In the genomic region with DNA sequence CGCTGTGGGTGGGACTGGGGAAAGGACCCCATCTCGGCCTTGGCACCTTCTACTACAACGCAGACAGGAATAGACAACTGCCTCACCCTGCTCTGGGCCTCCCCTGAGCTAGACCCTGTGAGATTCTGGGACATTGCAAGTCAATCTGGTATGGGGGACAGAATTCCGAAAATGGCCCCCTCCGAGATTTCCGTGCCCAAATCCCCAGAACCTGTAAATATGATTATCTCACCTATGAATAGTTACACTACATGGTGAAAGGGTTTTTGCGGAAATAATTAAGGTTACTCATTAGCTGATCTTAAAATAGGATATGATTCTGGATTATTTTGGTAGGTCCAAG, we compare ENCODE assay signal across 8 cellular contexts. TPM values are rescaled to one million over a fixed set of nuclear protein-coding genes. Genes with fewer than 3 reads are reported as not detected.
DNase-seq lines count a peak whose midpoint lies in the region; ATAC-seq and TF ChIP-seq lines count a peak whose summit lies in the region.

No MANE protein-coding gene starts in this region.

- intact Hi-C loops in mucosa of descending colon (cut with DNase I, micrococcal nuclease) = no loop called here

- H3K36me3 ChIP-seq in HUES64 (ENCODE audit: insufficient read depth, low read length) = peaks cover 3% of the 10 kb centered on the region; the same call in 1 of the 2 replicates
- H3K36me3 ChIP-seq in mucosa of descending colon (ENCODE audit: low read depth) = no peaks in the 10 kb centered on the region

- H3K27ac Mint-ChIP-seq in central memory CD8-positive, alpha-beta T cell (ENCODE audit: low read depth) = peak overlapping the region; percentile 99

- TF ChIP-seq CTCF in 22Rv1 (IDR thresholded peaks at IDR 0.05) = no peak
- no peak for TF ChIP-seq CTCF in mucosa of descending colon (IDR thresholded peaks at IDR 0.05)

- H3K4me3 Mint-ChIP-seq in central memory CD8-positive, alpha-beta T cell = peak overlapping the region; percentile 99

- 25% methylated on average over 5 of the region's 7 CpGs for WGBS in HUES64

- DNase-seq in central memory CD8-positive, alpha-beta T cell (ENCODE audit: low spot score in 2 of 2) = no peak
- DNase-seq in mucosa of descending colon (no peak), HUDEP-2 (lab: John Stamatoyannopoulos, UW; ENCODE audit: unreplicated experiment in 76 of 76) (no peak), kidney tubule cell (ENCODE audit: low spot score) (no peak), NCI-H2227 (lab: John Stamatoyannopoulos, UW; ENCODE audit: unreplicated experiment) (no peak), GM03348 (ENCODE audit: low spot score) (no peak)

- no peaks in the 10 kb centered on the region for H3K27me3 Mint-ChIP-seq in central memory CD8-positive, alpha-beta T cell

- H3K9me3 ChIP-seq in HUES64 (ENCODE audit: insufficient read depth, low read depth, low read length) = no peaks in the 10 kb centered on the region
- H3K9me3 ChIP-seq in mucosa of descending colon = no peaks in the 10 kb centered on the region

- peak overlapping the region; percentile 98 for H3K9ac ChIP-seq in HUES64 (ENCODE audit: low read depth, low read length)

- H3K9me3 Mint-ChIP-seq in central memory CD8-positive, alpha-beta T cell = no peaks in the 10 kb centered on the region

- peaks cover 22% of the 10 kb centered on the region for H3K4me1 ChIP-seq in HUES64 (ENCODE audit: insufficient read depth, low read length)
- peaks cover 21% of the 10 kb centered on the region for H3K4me1 ChIP-seq in mucosa of descending colon (ENCODE audit: low read depth)

- H3K4me3 ChIP-seq in HUES64 (ENCODE audit: low read length) = peak overlapping the region; percentile 66
- H3K4me3 ChIP-seq in mucosa of descending colon = peak overlapping the region; percentile 43

- peaks cover 40% of the 10 kb centered on the region for H3K4me1 Mint-ChIP-seq in central memory CD8-positive, alpha-beta T cell

- no peak for ATAC-seq in central memory CD8-positive, alpha-beta T cell (replicated peaks; ENCODE audit: extremely low read depth, poor library complexity, severe bottlenecking)
- ATAC-seq in mucosa of descending colon = no peak

- H3K27me3 ChIP-seq in HUES64 (ENCODE audit: insufficient read depth, low read length) = no peaks in the 10 kb centered on the region

- H3K36me3 Mint-ChIP-seq in central memory CD8-positive, alpha-beta T cell (ENCODE audit: insufficient read depth) = peaks cover 15% of the 10 kb centered on the region

- H3K27ac ChIP-seq in 22Rv1 (peak overlapping the region; percentile 98), HUES64 (ENCODE audit: low read depth, low read length) (peak overlapping the region; percentile 99)

RNA-seq across cellular contexts. Expression of a gene that starts 0.6 kb away (rescaled TPM):
- 15.2 TPM for polyA plus RNA-seq in HUES64 (2013, experiment 1 of 2)
- 17.4 TPM for polyA plus RNA-seq in HUES64 (2013, experiment 2 of 2)
- 10 to 100 TPM; 12.1 to 16.7 (median 13.4) TPM for total RNA-seq in mucosa of descending colon

RNA-seq across cellular contexts. Expression of a gene that starts 8.4 kb away (rescaled TPM):
- 12.0 TPM for polyA plus RNA-seq in HUES64 (2013, experiment 1 of 2)
- 10.6 TPM for polyA plus RNA-seq in HUES64 (2013, experiment 2 of 2)
- 1 to 10 TPM; 1.6 to 7.1 (median 3.9) TPM for total RNA-seq in mucosa of descending colon

RNA-seq across cellular contexts. Expression of a gene that starts 23.6 kb away (rescaled TPM):
- 815 TPM for polyA plus RNA-seq in HUES64 (2013, experiment 1 of 2)
- 757 TPM for polyA plus RNA-seq in HUES64 (2013, experiment 2 of 2)
- 100 to 1,000 TPM; 180 to 308 (median 202) TPM for total RNA-seq in mucosa of descending colon

RNA-seq across cellular contexts. Expression of a gene that starts 34.7 kb away (rescaled TPM):
- 60.7 TPM for polyA plus RNA-seq in HUES64 (2013, experiment 1 of 2)
- 80.1 TPM for polyA plus RNA-seq in HUES64 (2013, experiment 2 of 2)
- 100 to 1,000 TPM; 125 to 231 (median 195) TPM for total RNA-seq in mucosa of descending colon

RNA-seq across cellular contexts. Expression of a gene that starts 38.2 kb away (rescaled TPM):
- 89.2 TPM for polyA plus RNA-seq in HUES64 (2013, experiment 1 of 2)
- 96.9 TPM for polyA plus RNA-seq in HUES64 (2013, experiment 2 of 2)
- total RNA-seq in mucosa of descending colon = 100 to 1,000 TPM in 1 of 3 donors, 10 to 100 TPM in 2; 49.4 to 101 (median 66.7) TPM
